ENCODE assay signal across 12 cellular contexts in genomic region chr15:49847937-49848823, GRCh38.
A peak's percentile ranks its signal among the peaks of the same experiment; 100 is the strongest.
DNase-seq lines count a peak whose midpoint lies in the region; TF ChIP-seq lines count a peak whose summit lies in the region.
"Had no signal": no experiment of that assay in that cellular context is flagged by ENCODE, and none has a peak within 500 bp of the region (broad histone marks: within the 10 kb centered on the region; RNA-seq: fewer than 3 reads in every experiment).

No MANE protein-coding gene starts in this region.

- H3K4me3 ChIP-seq in sigmoid colon (no peak overlapping the region), mesendoderm (ENCODE audit: low read length) (no peak overlapping the region)
- H3K4me3 ChIP-seq: body of pancreas had no signal

- H3K4me1 ChIP-seq in sigmoid colon (peaks cover 0 to 20% (median 14%) of the 10 kb centered on the region in 4 donors), mesendoderm (ENCODE audit: control insufficient read depth, low read depth, low read length) (no peaks in the 10 kb centered on the region)
- H3K4me1 ChIP-seq: body of pancreas had no signal

- no peak overlapping the region for H2AK5ac ChIP-seq in mesendoderm (ENCODE audit: low read length)

- H3K36me3 ChIP-seq in sigmoid colon (no peaks in the 10 kb centered on the region), mesendoderm (ENCODE audit: control insufficient read depth, insufficient read depth, low read length) (no peaks in the 10 kb centered on the region)

- no peak overlapping the region for H3K56ac ChIP-seq in mesendoderm (ENCODE audit: low read length)

- H3K4me2 ChIP-seq in mesendoderm (ENCODE audit: low read length), result no peak overlapping the region

- peak; percentile 47 for DNase-seq in Daoy (ENCODE audit: low read depth)
- DNase-seq in RPMI7951 (ENCODE audit: low read depth), result peak; percentile 85
- DNase-seq in fibroblast of gingiva (ENCODE audit: low read depth), result peak; percentile 98
- DNase-seq in sigmoid colon, result no peak
- DNase-seq in SIG-M5 treated with dmso at 0.1 percent for 504 hours (lab: John Stamatoyannopoulos, UW; ENCODE audit: unreplicated experiment), result no peak
- DNase-seq in mesendoderm, result no peak
- DNase-seq in KG1 (lab: John Stamatoyannopoulos, UW), result no peak
- no peak for DNase-seq in NCI-H2171 (lab: John Stamatoyannopoulos, UW)
- DNase-seq: body of pancreas, Caco-2, NCI-H1930, posterior cingulate gyrus had no signal

- no peak for TF ChIP-seq POLR2A in sigmoid colon (IDR thresholded peaks at IDR 0.05)

- H3K18ac ChIP-seq in mesendoderm (ENCODE audit: low read length), result no peak overlapping the region

- H3K27ac ChIP-seq in sigmoid colon, result peak overlapping the region; percentile 18 to 45 (median 30)
- no peak overlapping the region for H3K27ac ChIP-seq in mesendoderm (ENCODE audit: low read depth, low read length)
- H3K27ac ChIP-seq: body of pancreas had no signal

- no peak overlapping the region for H4K5ac ChIP-seq in mesendoderm (ENCODE audit: low read length)

- no peak overlapping the region for H4K8ac ChIP-seq in mesendoderm (ENCODE audit: low read depth, low read length)

- no peak overlapping the region for H2BK120ac ChIP-seq in mesendoderm (ENCODE audit: low read depth, low read length)

- no peak overlapping the region for H3K23ac ChIP-seq in mesendoderm (ENCODE audit: low read length)

- H3K4ac ChIP-seq in mesendoderm (ENCODE audit: low read depth, low read length), result no peak overlapping the region

- TF ChIP-seq CTCF in sigmoid colon (IDR thresholded peaks at IDR 0.05), result no peak

- H3K9me3 ChIP-seq in sigmoid colon, result no peaks in the 10 kb centered on the region

- H3K79me1 ChIP-seq in mesendoderm (ENCODE audit: low read length), result no peaks in the 10 kb centered on the region

- H3K79me2 ChIP-seq in mesendoderm (ENCODE audit: control insufficient read depth, insufficient read depth, low read length), result no peaks in the 10 kb centered on the region

- no peak overlapping the region for H2BK5ac ChIP-seq in mesendoderm (ENCODE audit: low read length)

- intact Hi-C loops in sigmoid colon (cut with DNase I), result no loop called here

- H3K9ac ChIP-seq in mesendoderm (ENCODE audit: low read length), result no peak overlapping the region

- H3K27me3 ChIP-seq in sigmoid colon (no peaks in the 10 kb centered on the region), mesendoderm (ENCODE audit: insufficient read depth, low read length, poor library complexity) (no peaks in the 10 kb centered on the region)
- H3K27me3 ChIP-seq: body of pancreas had no signal

- H2BK15ac ChIP-seq in mesendoderm (replicated peaks; ENCODE audit: low read depth), result no peak overlapping the region

- no peak for TF ChIP-seq EP300 in sigmoid colon (IDR thresholded peaks at IDR 0.05)

- WGBS in sigmoid colon, 2 donors, result 75 to 85% methylated on average over 5 of the region's 5 CpGs
- WGBS in mesendoderm (ENCODE audit: extremely low coverage, insufficient coverage, low lambda C conversion rate), result 100% methylated on average over 2 of the region's 5 CpGs

Comparison
In these comparisons a context has a peak if more than half of its experiments do, and no peak if none do; other contexts are left out.
1. DNase-seq: peak in Daoy (single experiment), RPMI7951 (single experiment) and fibroblast of gingiva (single experiment); none in sigmoid colon (single experiment), SIG-M5 treated with dmso at 0.1 percent for 504 hours (single experiment), mesendoderm (single experiment), KG1 (single experiment) and NCI-H2171 (single experiment).